In genomic region chr9:92966518-92966800, GRCh38 we compare ENCODE assay signal across 16 cellular contexts. TPM values are rescaled to one million over a fixed set of nuclear protein-coding genes. Genes with fewer than 3 reads are reported as not detected.
DNase-seq lines count a peak whose midpoint lies in the region; ATAC-seq, FAIRE-seq and TF ChIP-seq lines count a peak whose summit lies in the region.
"Had no signal": no experiment of that assay in that cellular context is flagged by ENCODE, and none has a peak within 500 bp of the region (broad histone marks: within the 10 kb centered on the region; RNA-seq: fewer than 3 reads in every experiment).

No MANE protein-coding gene starts in this region.

- no peak overlapping the region for H2BK15ac ChIP-seq in H1 (ENCODE audit: low read length)

- H2BK120ac ChIP-seq in H1 (replicated peaks; ENCODE audit: low read depth, low read length), result no peak overlapping the region

- no peaks in the 10 kb centered on the region for H3K79me2 ChIP-seq in H1 (ENCODE audit: control insufficient read depth in 1 of 2, insufficient read depth in 2 of 2, low read length in 2 of 2)

- peak overlapping the region; percentile 75 for H4K91ac ChIP-seq in H1 (replicated peaks; ENCODE audit: insufficient read length, low read length)

- H3K56ac ChIP-seq in H1 (replicated peaks; ENCODE audit: insufficient read length, low read depth, low read length), result no peak overlapping the region

- H3K27me3 Mint-ChIP-seq in activated CD4-positive, alpha-beta memory T cell treated with anti-CD3 and anti-CD28 coated beads, Interleukin-2, amount 10 ng/mL, durations not matched to agents 7 days and 5 days, result no peaks in the 10 kb centered on the region
- no peaks in the 10 kb centered on the region for H3K27me3 Mint-ChIP-seq in stimulated activated naive CD8-positive, alpha-beta T cell treated with anti-CD3 and anti-CD28 coated beads, Interleukin-15, amount 100 ng/mL, for 72 hours

- no peak for TF ChIP-seq RAD21 in H1 (IDR thresholded peaks at IDR 0.05 in 1 of 2, conservative IDR thresholded peaks at IDR 0.05 in 1 of 2; ENCODE audit: low read depth in 2 of 2, low read length in 2 of 2)

- H3K4me1 ChIP-seq in H1 (replicated peaks in 1 of 4; ENCODE audit: control insufficient read depth in 3 of 4, insufficient read depth in 4 of 4, low read length in 3 of 4), result peaks cover 16 to 35% (median 23%) of the 10 kb centered on the region in 4 experiments
- H3K4me1 ChIP-seq in esophagus muscularis mucosa, result peaks cover 0 to 8% (median 3%) of the 10 kb centered on the region in 4 donors

- H4K8ac ChIP-seq in H1 (ENCODE audit: extremely low read depth, insufficient read depth, low read length), result no peak overlapping the region

- no peak overlapping the region for H3K4ac ChIP-seq in H1 (replicated peaks; ENCODE audit: insufficient read length, low read depth, low read length)

- H2AFZ ChIP-seq in H1 (ENCODE audit: low read length), result no peak overlapping the region

- H3K18ac ChIP-seq in H1 (ENCODE audit: extremely low read depth, low read length), result no peak overlapping the region

- TF ChIP-seq POLR2A in H1 (IDR thresholded peaks at IDR 0.05; ENCODE audit: control extremely low read depth in 1 of 2, low read depth in 2 of 2, low read length in 2 of 2) (no peak), esophagus muscularis mucosa (IDR thresholded peaks at IDR 0.05; ENCODE audit: low read depth) (no peak)

- H3K27ac ChIP-seq in H1 (ENCODE audit: low read depth, low read length) (no peak overlapping the region), esophagus muscularis mucosa (replicated peaks in 1 of 4) (no peak overlapping the region)
- H3K27ac ChIP-seq: KMS-11 had no signal

- H3K27ac Mint-ChIP-seq in activated CD4-positive, alpha-beta memory T cell treated with anti-CD3 and anti-CD28 coated beads, Interleukin-2, amount 10 ng/mL, durations not matched to agents 7 days and 5 days, result peak overlapping the region; percentile 98
- peak overlapping the region; percentile 14 to 98 for H3K27ac Mint-ChIP-seq in stimulated activated naive CD8-positive, alpha-beta T cell treated with anti-CD3 and anti-CD28 coated beads, Interleukin-15, amount 100 ng/mL, for 72 hours

- WGBS in H1 (ENCODE audit: extremely low coverage in 1 of 2, insufficient coverage in 1 of 2, insufficient read length in 1 of 2, insufficient replicate concordance in 2 of 2, low coverage in 1 of 2, low lambda C conversion rate in 2 of 2, missing lambda C conversion rate in 1 of 2), 2 experiments, result 91% methylated on average over 5 of the region's 5 CpGs; no CpG with 5 or more reads in 1 of the 2 experiments
- 100% methylated on average over 1 of the region's 5 CpGs for WGBS in esophagus muscularis mucosa

- peak overlapping the region; percentile 13; the same call in 1 of the 2 replicates for H2BK12ac ChIP-seq in H1 (ENCODE audit: low read depth, low read length)

- CTCF ChIA-PET in activated CD4-positive, alpha-beta memory T cell treated with anti-CD3 and anti-CD28 coated beads, Interleukin-2, amount 10 ng/mL, durations not matched to agents 7 days and 5 days (lab: Charles Lee), result interaction anchor here (1.1 to 1.6 kb wide), 4 partner anchors 9 to 175 kb away, joined by 3 to 7 read pairs (median 6); no protein-coding TSS in a partner anchor
- CTCF ChIA-PET in H1 (lab: Charles Lee; ENCODE audit: partially characterized antibody), result interaction anchor here (0.6 to 1.5 kb wide), 5 partner anchors 8 to 189 kb away, joined by 3 to 11 read pairs (median 3); no protein-coding TSS in a partner anchor

- H3K4me2 ChIP-seq in H1 (ENCODE audit: insufficient read depth in 1 of 2, low read depth in 2 of 2, low read length in 2 of 2), result no peak overlapping the region

- TF ChIP-seq CTCF in H1 (IDR thresholded peaks at IDR 0.05; ENCODE audit: control extremely low read depth in 1 of 3, insufficient read depth in 1 of 3, low read depth in 1 of 3, low read length in 3 of 3), result no peak
- no peak for TF ChIP-seq CTCF in esophagus muscularis mucosa (IDR thresholded peaks at IDR 0.05)

- H3K36me3 Mint-ChIP-seq in activated CD4-positive, alpha-beta memory T cell treated with anti-CD3 and anti-CD28 coated beads, Interleukin-2, amount 10 ng/mL, durations not matched to agents 7 days and 5 days (ENCODE audit: low read depth), result peaks cover 72% of the 10 kb centered on the region

- no peak overlapping the region for H4K5ac ChIP-seq in H1 (ENCODE audit: insufficient read length, low read depth, low read length)

- ATAC-seq in stimulated activated naive CD8-positive, alpha-beta T cell treated with anti-CD3 and anti-CD28 coated beads, Interleukin-15, amount 100 ng/mL, for 72 hours, result no peak
- ATAC-seq in HG02678 (IDR thresholded peaks at IDR 0.05; ENCODE audit: unreplicated experiment), result no peak

- H4K20me1 ChIP-seq in H1 (replicated peaks in 1 of 2; ENCODE audit: control insufficient read depth in 1 of 2, insufficient read depth in 2 of 2, low read length in 2 of 2), result no peaks in the 10 kb centered on the region

- H3K4me3 ChIP-seq in H1 (ENCODE audit: extremely low read depth in 1 of 4, insufficient read depth in 2 of 4, low read depth in 3 of 4, low read length in 4 of 4), result no peak overlapping the region
- H3K4me3 ChIP-seq in esophagus muscularis mucosa, result no peak overlapping the region
- H3K4me3 ChIP-seq: lung had no signal

- peak overlapping the region; percentile 85 for H3K4me3 Mint-ChIP-seq in activated CD4-positive, alpha-beta memory T cell treated with anti-CD3 and anti-CD28 coated beads, Interleukin-2, amount 10 ng/mL, durations not matched to agents 7 days and 5 days
- peak overlapping the region; percentile 91 to 96 for H3K4me3 Mint-ChIP-seq in stimulated activated naive CD8-positive, alpha-beta T cell treated with anti-CD3 and anti-CD28 coated beads, Interleukin-15, amount 100 ng/mL, for 72 hours

- no peak overlapping the region for H2AK5ac ChIP-seq in H1 (ENCODE audit: low read depth, low read length)

- H3K4me1 Mint-ChIP-seq in activated CD4-positive, alpha-beta memory T cell treated with anti-CD3 and anti-CD28 coated beads, Interleukin-2, amount 10 ng/mL, durations not matched to agents 7 days and 5 days, result peaks cover 71% of the 10 kb centered on the region
- H3K4me1 Mint-ChIP-seq in stimulated activated naive CD8-positive, alpha-beta T cell treated with anti-CD3 and anti-CD28 coated beads, Interleukin-15, amount 100 ng/mL, for 72 hours, result peaks cover 74% of the 10 kb centered on the region

- no peak overlapping the region for H3K9ac ChIP-seq in H1 (replicated peaks in 1 of 4; ENCODE audit: extremely low read depth in 1 of 4, low read depth in 3 of 4, low read length in 3 of 4)
- H3K9ac ChIP-seq: KMS-11 had no signal

- H3K27me3 ChIP-seq in H1 (replicated peaks in 1 of 4; ENCODE audit: control insufficient read depth in 3 of 4, extremely low read depth in 1 of 4, insufficient read depth in 3 of 4, low read length in 3 of 4), result no peaks in the 10 kb centered on the region
- no peaks in the 10 kb centered on the region for H3K27me3 ChIP-seq in esophagus muscularis mucosa

- POLR2A ChIA-PET in activated CD4-positive, alpha-beta memory T cell treated with anti-CD3 and anti-CD28 coated beads, Interleukin-2, amount 10 ng/mL, durations not matched to agents 7 days and 5 days (lab: Charles Lee), result interaction anchor here (0.9 to 5.9 kb wide), 12 partner anchors 9 to 490 kb away, joined by 3 to 118 read pairs (median 8); partner anchors contain the start of gene CARD19
- POLR2A ChIA-PET in H1 (lab: Charles Lee; ENCODE audit: partially characterized antibody), result interaction anchor here (1.2 kb wide), 1 partner anchor 12 kb away, joined by 4 read pairs; no protein-coding TSS in a partner anchor

- no peaks in the 10 kb centered on the region for H3K79me1 ChIP-seq in H1 (ENCODE audit: low read depth, low read length)

- no peak overlapping the region for H2BK20ac ChIP-seq in H1 (ENCODE audit: low read length)

- H3K9me3 ChIP-seq in H1 (ENCODE audit: insufficient read depth in 2 of 2, low read depth in 1 of 2, low read length in 1 of 2) (no peaks in the 10 kb centered on the region), esophagus muscularis mucosa (peaks cover 0 to 8% (median 2%) of the 10 kb centered on the region in 4 donors)

- TF ChIP-seq EP300 in H1 (IDR thresholded peaks at IDR 0.05; ENCODE audit: borderline replicate concordance in 1 of 2, low read depth in 2 of 2, low read length in 2 of 2), result no peak
- no peak for TF ChIP-seq EP300 in esophagus muscularis mucosa (IDR thresholded peaks at IDR 0.05)

- no peak overlapping the region for H3K23ac ChIP-seq in H1 (ENCODE audit: insufficient read length)

- H3K14ac ChIP-seq in H1 (ENCODE audit: insufficient read length), result no peak overlapping the region

- peaks cover 8% of the 10 kb centered on the region for H3K9me3 Mint-ChIP-seq in activated CD4-positive, alpha-beta memory T cell treated with anti-CD3 and anti-CD28 coated beads, Interleukin-2, amount 10 ng/mL, durations not matched to agents 7 days and 5 days
- peaks cover 3 to 9% of the 10 kb centered on the region in 2 donors for H3K9me3 Mint-ChIP-seq in stimulated activated naive CD8-positive, alpha-beta T cell treated with anti-CD3 and anti-CD28 coated beads, Interleukin-15, amount 100 ng/mL, for 72 hours

- H2BK5ac ChIP-seq in H1 (ENCODE audit: low read depth, low read length), result peak overlapping the region; percentile 35; the same call in 1 of the 2 replicates

- no peak for FAIRE-seq in H1 (lab: Jason Lieb, UNC)
- FAIRE-seq: H54 had no signal

- intact Hi-C loops in esophagus muscularis mucosa (cut with DNase I), result no loop called here

- no peaks in the 10 kb centered on the region; the same call in 1 of the 2 replicates for H3K23me2 ChIP-seq in H1 (ENCODE audit: low read depth, low read length)

- H3K36me3 ChIP-seq in H1 (ENCODE audit: control insufficient read depth in 2 of 4, insufficient read depth in 4 of 4, low read length in 3 of 4), result no peaks in the 10 kb centered on the region
- no peaks in the 10 kb centered on the region for H3K36me3 ChIP-seq in esophagus muscularis mucosa

- DNase-seq in activated CD8-positive, alpha-beta memory T cell treated with anti-CD3 and anti-CD28 coated beads, Interleukin-2, amount 50 U/mL, for 48 hours, result peak; percentile 52
- DNase-seq in activated CD8-positive, alpha-beta memory T cell treated with anti-CD3 and anti-CD28 coated beads, Interleukin-2, amount 50 U/mL, for 4 hours, result no peak
- DNase-seq in activated CD4-positive, alpha-beta memory T cell treated with anti-CD3 and anti-CD28 coated beads, Interleukin-2, amount 10 ng/mL, durations not matched to agents 7 days and 5 days, result peak; percentile 15
- DNase-seq in H1 (ENCODE audit: low read depth in 1 of 2, low spot score in 2 of 2), result no peak
- no peak for DNase-seq in stimulated activated naive CD8-positive, alpha-beta T cell treated with anti-CD3 and anti-CD28 coated beads, Interleukin-15, amount 100 ng/mL, for 72 hours
- no peak for DNase-seq in cerebellar cortex (ENCODE audit: low spot score)
- DNase-seq in esophagus muscularis mucosa (ENCODE audit: extremely low spot score), result no peak
- DNase-seq: amniotic stem cell, dermis blood vessel endothelial cell, DMS 273 treated with DMSO at 0.1 percent for 48 hours, NCI-H526 treated with DMSO at 0.1 percent for 48 hours had no signal

RNA-seq across cellular contexts. Expression of gene FGD3, which starts 19.1 kb away (rescaled TPM):
- total RNA-seq in activated CD4-positive, alpha-beta memory T cell treated with anti-CD3 and anti-CD28 coated beads, Interleukin-2, amount 10 ng/mL, durations not matched to agents 7 days and 5 days, result 100 to 1,000 TPM; 102 to 104 TPM
- total RNA-seq in H1 (2021; fragmentation: NEBNext Ultra II Directional; extraction: Animal tissue kit (Norgen Biotek cat#: 25700)), result 1.4 and 1.9 TPM in 2 replicates
- 1.4 and 2.3 TPM in 2 replicates for polyA plus RNA-seq in H1 (2011; rRNA removed)
- polyA plus RNA-seq in H1 (2011; cell fraction: cytosol; rRNA removed), result 2.0 TPM
- polyA plus RNA-seq in H1 (2011; cell fraction: nucleus; rRNA removed), result 3.2 TPM
- 0.73 to 1.6 TPM (median 1.2 TPM) in 4 replicates for polyA plus RNA-seq in H1 (2012, experiment 1 of 2)
- polyA plus RNA-seq in H1 (2012, experiment 2 of 2), result 1.0 TPM
- 0.51 TPM for polyA plus RNA-seq in H1 (2013, experiment 1 of 2)
- polyA plus RNA-seq in H1 (2013, experiment 2 of 2), result 0.53 TPM
- polyA minus RNA-seq in H1 (2011; rRNA and poly(A)+ RNA removed), result 1.4 and 1.6 TPM in 2 replicates
- polyA minus RNA-seq in H1 (2011; cell fraction: cytosol; rRNA and poly(A)+ RNA removed), result 2.0 TPM
- 1.4 TPM for polyA minus RNA-seq in H1 (2011; cell fraction: nucleus; rRNA and poly(A)+ RNA removed)
- 1 to 10 TPM; 4.3 to 5.1 (median 4.9) TPM for total RNA-seq in esophagus muscularis mucosa
- total RNA-seq: RPMI7951 had no signal

Comparison
In these comparisons a context has a peak if more than half of its experiments do, and no peak if none do; other contexts are left out.
1. DNase-seq: peak in activated CD8-positive, alpha-beta memory T cell treated with anti-CD3 and anti-CD28 coated beads, Interleukin-2, amount 50 U/mL, for 48 hours (single experiment) and activated CD4-positive, alpha-beta memory T cell treated with anti-CD3 and anti-CD28 coated beads, Interleukin-2, amount 10 ng/mL, durations not matched to agents 7 days and 5 days (single experiment); none in activated CD8-positive, alpha-beta memory T cell treated with anti-CD3 and anti-CD28 coated beads, Interleukin-2, amount 50 U/mL, for 4 hours (single experiment), H1 (0 of 2), stimulated activated naive CD8-positive, alpha-beta T cell treated with anti-CD3 and anti-CD28 coated beads, Interleukin-15, amount 100 ng/mL, for 72 hours (0 of 2), cerebellar cortex (single experiment) and esophagus muscularis mucosa (single experiment).
2. RNA of gene FGD3, which starts 19.1 kb away (total RNA-seq): 102 to 104 TPM in activated CD4-positive, alpha-beta memory T cell treated with anti-CD3 and anti-CD28 coated beads, Interleukin-2, amount 10 ng/mL, durations not matched to agents 7 days and 5 days; 4.3 to 5.1 TPM in esophagus muscularis mucosa and 1.4 to 1.9 TPM in H1; every median in the first group is over 10 times any median in the second.